Comparison of ENCODE assay signal across 9 cellular contexts in genomic region chr18:3401669-3402620, GRCh38. TPM values are rescaled to one million over a fixed set of nuclear protein-coding genes. Genes with fewer than 3 reads are reported as not detected.
DNase-seq lines count a peak whose midpoint lies in the region; ATAC-seq and TF ChIP-seq lines count a peak whose summit lies in the region.
"Had no signal": no experiment of that assay in that cellular context is flagged by ENCODE, and none has a peak within 500 bp of the region (broad histone marks: within the 10 kb centered on the region; RNA-seq: fewer than 3 reads in every experiment).

No MANE protein-coding gene starts in this region.

- H3K27ac ChIP-seq in ACC112 (ENCODE audit: low read depth, low read length) (no peak overlapping the region), A673 (ENCODE audit: low read depth, low read length, poor library complexity, severe bottlenecking) (no peak overlapping the region)

- POLR2A ChIA-PET in A673 (lab: Charles Lee; ENCODE audit: low non-redundant PET): no interaction called here

- H3K4me1 ChIP-seq in ACC112 (ENCODE audit: control insufficient read depth, insufficient read depth, low read length, unreplicated experiment) (peaks cover 4% of the 10 kb centered on the region), A673 (ENCODE audit: insufficient read depth, low read length, poor library complexity, severe bottlenecking) (no peaks in the 10 kb centered on the region)

- intact Hi-C loops in A673 (cut with micrococcal nuclease; ENCODE audit: unreplicated experiment): no loop called here

- no peaks in the 10 kb centered on the region for H3K4me1 Mint-ChIP-seq in nephron progenitor cell

- no peaks in the 10 kb centered on the region for H3K79me2 ChIP-seq in ACC112 (ENCODE audit: control insufficient read depth, insufficient read depth, low read length, unreplicated experiment)

- H3K9me3 Mint-ChIP-seq in nephron progenitor cell: peaks cover 34% of the 10 kb centered on the region

- peak; percentile 17 for DNase-seq in GM19238 (ENCODE audit: insufficient read length, low spot score)
- no peak for DNase-seq in stimulated activated CD4-positive, alpha-beta T cell treated with anti-CD3 and anti-CD28 coated beads, Interleukin-2, amount 100 ng/mL, for 48 hours
- DNase-seq in A673 (ENCODE audit: low spot score): no peak
- no peak for DNase-seq in nephron progenitor cell
- DNase-seq in AG08396 (ENCODE audit: low spot score): no peak
- DNase-seq: activated CD4-positive, alpha-beta T cell treated with anti-CD3 and anti-CD28 coated beads, Interleukin-2, amount 10 ng/mL, durations not matched to agents 24 days and 14 days had no signal

- H3K36me3 ChIP-seq in ACC112 (ENCODE audit: insufficient read depth, low read length) (no peaks in the 10 kb centered on the region), A673 (ENCODE audit: insufficient read depth, low read length, poor library complexity, severe bottlenecking) (no peaks in the 10 kb centered on the region)

- no peak overlapping the region for H3K4me3 ChIP-seq in ACC112 (ENCODE audit: low read depth, low read length)
- no peak overlapping the region for H3K4me3 ChIP-seq in A673 (ENCODE audit: low read depth, low read length, poor library complexity, severe bottlenecking)

- H2AFZ ChIP-seq in ACC112 (ENCODE audit: low read length, unreplicated experiment): peak overlapping the region; percentile 8

- H3K4me3 Mint-ChIP-seq in nephron progenitor cell: no peak overlapping the region
- H3K4me3 Mint-ChIP-seq: activated CD4-positive, alpha-beta T cell treated with anti-CD3 and anti-CD28 coated beads, Interleukin-2, amount 10 ng/mL, durations not matched to agents 24 days and 14 days had no signal

- CTCF ChIA-PET in A673 (lab: Charles Lee): no interaction called here

- ATAC-seq in HG02798 (IDR thresholded peaks at IDR 0.05; ENCODE audit: poor library complexity, unreplicated experiment) (peak; percentile 85), HG03575 (IDR thresholded peaks at IDR 0.05; ENCODE audit: extremely low read depth, insufficient number of reproducible peaks, low FRiP score, unreplicated experiment) (peak; percentile 93)

- BruUV-seq in A673 (replicated peaks; lab: Mats Ljungman, UMichigan): no TSS peak

- peaks cover 3% of the 10 kb centered on the region for H3K27me3 Mint-ChIP-seq in nephron progenitor cell (ENCODE audit: low read depth, poor library complexity)
- H3K27me3 Mint-ChIP-seq: activated CD4-positive, alpha-beta T cell treated with anti-CD3 and anti-CD28 coated beads, Interleukin-2, amount 10 ng/mL, durations not matched to agents 24 days and 14 days had no signal

- no peaks in the 10 kb centered on the region for H3K27me3 ChIP-seq in ACC112 (ENCODE audit: insufficient read depth, low read length)
- no peaks in the 10 kb centered on the region for H3K27me3 ChIP-seq in A673 (replicated peaks; ENCODE audit: insufficient read depth, low read depth, low read length, poor library complexity)

- no peak for TF ChIP-seq CTCF in A673 (conservative IDR thresholded peaks at IDR 0.05; ENCODE audit: low read depth, low read length)
- TF ChIP-seq CTCF in nephron progenitor cell (IDR thresholded peaks at IDR 0.05): no peak

- peaks cover 10% of the 10 kb centered on the region for H3K9me3 ChIP-seq in A673 (ENCODE audit: low read depth, low read length, poor library complexity, severe bottlenecking)

- H3K36me3 Mint-ChIP-seq in nephron progenitor cell (ENCODE audit: low read depth): peaks cover 4% of the 10 kb centered on the region

- no peak overlapping the region for H3K27ac Mint-ChIP-seq in nephron progenitor cell
- H3K27ac Mint-ChIP-seq: activated CD4-positive, alpha-beta T cell treated with anti-CD3 and anti-CD28 coated beads, Interleukin-2, amount 10 ng/mL, durations not matched to agents 24 days and 14 days had no signal

RNA-seq across cellular contexts. Expression of gene TGIF1, which starts 48.0 kb away (rescaled TPM):
- 86.9 and 98.3 TPM in 2 replicates for total RNA-seq in A673 (2021)
